12 cellular contexts compared by ENCODE assay signal in the genomic region with DNA sequence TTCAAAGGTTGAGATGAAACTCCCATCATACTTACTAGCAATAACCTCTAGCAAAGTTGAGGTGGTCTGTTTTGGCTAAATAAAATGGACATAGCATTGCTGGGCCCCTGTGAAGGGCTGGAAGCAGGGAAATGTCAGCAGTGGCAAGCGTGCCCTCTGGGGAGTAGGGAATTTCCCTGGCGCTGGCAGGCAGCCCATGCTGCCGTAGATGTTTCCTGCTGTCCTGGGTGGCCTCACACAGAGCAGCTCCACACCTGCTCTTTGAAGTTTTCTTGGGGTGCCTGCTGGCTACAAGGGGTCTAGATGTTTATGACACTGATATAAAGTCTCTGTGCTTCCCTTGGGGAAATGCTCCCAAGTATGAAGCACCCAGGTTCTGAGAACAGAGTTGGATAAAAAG. TPM values are rescaled to one million over a fixed set of nuclear protein-coding genes. Genes with fewer than 3 reads are reported as not detected.
A peak's percentile ranks its signal among the peaks of the same experiment; 100 is the strongest.
DNase-seq lines count a peak whose midpoint lies in the region; ATAC-seq and TF ChIP-seq lines count a peak whose summit lies in the region.
"Had no signal": no experiment of that assay in that cellular context is flagged by ENCODE, and none has a peak within 500 bp of the region (broad histone marks: within the 10 kb centered on the region; RNA-seq: fewer than 3 reads in every experiment).

No MANE protein-coding gene starts in this region.

- DNase-seq in activated naive CD4-positive, alpha-beta T cell (lab: John Stamatoyannopoulos, UW) = no peak
- DNase-seq in SK-N-SH (peak; percentile 52), heart left ventricle (peak in 4 of 5 donors; percentile 46 to 71 (median 63)), thyroid gland (peak; percentile 54 to 60), AML-193 (lab: John Stamatoyannopoulos, UW) (no peak), HEK293T (ENCODE audit: extremely low spot score) (no peak)
- no peak for DNase-seq in stimulated activated CD4-positive, alpha-beta T cell treated with anti-CD3 and anti-CD28 coated beads, Interleukin-4, amount 100 ng/mL, for 24 hours
- DNase-seq: DMS153, hippocampal formation had no signal

- H3K79me2 ChIP-seq in SK-N-SH (ENCODE audit: insufficient read depth) = peaks cover 11% of the 10 kb centered on the region; the same call in 1 of the 2 replicates

- H3K36me3 ChIP-seq in SK-N-SH (replicated peaks in 1 of 2; ENCODE audit: control insufficient read depth in 1 of 2, insufficient read depth in 2 of 2, low read length in 1 of 2) = no peaks in the 10 kb centered on the region
- no peaks in the 10 kb centered on the region for H3K36me3 ChIP-seq in heart left ventricle
- H3K36me3 ChIP-seq in thyroid gland = no peaks in the 10 kb centered on the region
- H3K36me3 ChIP-seq: upper lobe of left lung had no signal

- no peak for TF ChIP-seq RAD21 in SK-N-SH (IDR thresholded peaks at IDR 0.05; ENCODE audit: low read length)

- CTCF ChIA-PET in SK-N-SH (lab: Yijun Ruan, JAX) = interaction anchor here (0.7 to 6.7 kb wide), 6 partner anchors 24 to 174 kb away, joined by 3 to 46 read pairs (median 10); no protein-coding TSS in a partner anchor
- CTCF ChIA-PET in HEK293T (lab: Yijun Ruan, JAX) = interaction anchor here (3.8 kb wide), 1 partner anchor 24 kb away, joined by 18 read pairs; no protein-coding TSS in a partner anchor

- no peak for TF ChIP-seq EP300 in SK-N-SH (IDR thresholded peaks at IDR 0.05; ENCODE audit: borderline replicate concordance in 1 of 2, low read depth in 1 of 2, low read length in 1 of 2)

- TF ChIP-seq CTCF in SK-N-SH (IDR thresholded peaks at IDR 0.05) (no peak), heart left ventricle (IDR thresholded peaks at IDR 0.05) (no peak), thyroid gland (IDR thresholded peaks at IDR 0.05) (no peak)

- H3K4me3 Mint-ChIP-seq in activated naive CD4-positive, alpha-beta T cell treated with anti-CD3 and anti-CD28 coated beads, Interleukin-2, amount 50 U/mL, for 24 hours = peak overlapping the region; percentile 47

- no peaks in the 10 kb centered on the region for H4K20me1 ChIP-seq in SK-N-SH (ENCODE audit: insufficient read depth)

- peaks cover 18 to 31% of the 10 kb centered on the region in 2 experiments; a peak in 2 of 4 replicates for H3K4me1 ChIP-seq in SK-N-SH (ENCODE audit: control insufficient read depth in 1 of 2, insufficient read depth in 2 of 2, low read depth in 1 of 2, low read length in 1 of 2)
- peaks cover 8 to 75% (median 61%) of the 10 kb centered on the region in 12 donors for H3K4me1 ChIP-seq in heart left ventricle
- H3K4me1 ChIP-seq in thyroid gland = peaks cover 4 to 15% of the 10 kb centered on the region in 2 donors

- peaks cover 69% of the 10 kb centered on the region for H3K4me1 Mint-ChIP-seq in activated naive CD4-positive, alpha-beta T cell treated with anti-CD3 and anti-CD28 coated beads, Interleukin-2, amount 50 U/mL, for 24 hours

- peak overlapping the region; percentile 17 for H3K27ac Mint-ChIP-seq in activated naive CD4-positive, alpha-beta T cell treated with anti-CD3 and anti-CD28 coated beads, Interleukin-2, amount 50 U/mL, for 24 hours

- no peak for TF ChIP-seq POLR2A in heart left ventricle (IDR thresholded peaks at IDR 0.05)
- no peak for TF ChIP-seq POLR2A in thyroid gland (IDR thresholded peaks at IDR 0.05)

- H3K4me3 ChIP-seq in SK-N-SH (ENCODE audit: low read depth in 2 of 2, low read length in 1 of 2) = no peak overlapping the region
- no peak overlapping the region for H3K4me3 ChIP-seq in heart left ventricle
- no peak overlapping the region for H3K4me3 ChIP-seq in thyroid gland (replicated peaks in 1 of 3)
- H3K4me3 ChIP-seq: smooth muscle cell, upper lobe of left lung had no signal

- H3K9me3 Mint-ChIP-seq in activated naive CD4-positive, alpha-beta T cell treated with anti-CD3 and anti-CD28 coated beads, Interleukin-2, amount 50 U/mL, for 24 hours = no peaks in the 10 kb centered on the region

- H3K27me3 ChIP-seq in SK-N-SH (ENCODE audit: insufficient read depth) = no peaks in the 10 kb centered on the region
- H3K27me3 ChIP-seq in heart left ventricle = no peaks in the 10 kb centered on the region
- H3K27me3 ChIP-seq in thyroid gland = no peaks in the 10 kb centered on the region
- H3K27me3 ChIP-seq: upper lobe of left lung had no signal

- H3K4me2 ChIP-seq in SK-N-SH = no peak overlapping the region

- no peak overlapping the region for H2AFZ ChIP-seq in SK-N-SH (ENCODE audit: low read depth)

- POLR2A ChIA-PET in SK-N-SH (lab: Yijun Ruan, JAX) (no interaction called here), HEK293T (lab: Yijun Ruan, JAX) (no interaction called here)

- WGBS in SK-N-SH (ENCODE audit: low lambda C conversion rate) = 34% methylated on average over 3 of the region's 3 CpGs
- WGBS in heart left ventricle, 4 donors = 10 to 37% (median 29%) methylated on average over 3 of the region's 3 CpGs
- WGBS in thyroid gland, 2 donors = 14 to 15% methylated on average over 3 of the region's 3 CpGs

- H3F3A ChIP-seq in SK-N-SH (replicated peaks; ENCODE audit: insufficient read depth) = peaks cover 9% of the 10 kb centered on the region

- no peaks in the 10 kb centered on the region for H3K9me2 ChIP-seq in SK-N-SH

- no peak overlapping the region for H3K27ac ChIP-seq in SK-N-SH (ENCODE audit: low read depth in 2 of 2, low read length in 1 of 2)
- peak overlapping the region in 9 of 12 donors; percentile 2 to 73 (median 34) for H3K27ac ChIP-seq in heart left ventricle
- H3K27ac ChIP-seq in thyroid gland = no peak overlapping the region
- H3K27ac ChIP-seq: upper lobe of left lung had no signal

- intact Hi-C loops in heart left ventricle (cut with DNase I) (no loop called here), thyroid gland (cut with DNase I) (no loop called here)

- H3K27me3 Mint-ChIP-seq in activated naive CD4-positive, alpha-beta T cell treated with anti-CD3 and anti-CD28 coated beads, Interleukin-2, amount 50 U/mL, for 24 hours = no peaks in the 10 kb centered on the region

- H3K9me3 ChIP-seq in SK-N-SH (no peaks in the 10 kb centered on the region), heart left ventricle (no peaks in the 10 kb centered on the region), thyroid gland (no peaks in the 10 kb centered on the region)
- H3K9me3 ChIP-seq: upper lobe of left lung had no signal

- ATAC-seq in heart left ventricle = peak; percentile 67 to 89 (median 81)

- peaks cover 5% of the 10 kb centered on the region for H3K36me3 Mint-ChIP-seq in activated naive CD4-positive, alpha-beta T cell treated with anti-CD3 and anti-CD28 coated beads, Interleukin-2, amount 50 U/mL, for 24 hours

- no peak overlapping the region for H3K9ac ChIP-seq in SK-N-SH

TF ChIP-seq in SK-N-SH, 30 proteins besides CTCF, POLR2A, EP300 and RAD21:
- TF ChIP-seq MEF2A (IDR thresholded peaks at IDR 0.05; ENCODE audit: borderline replicate concordance, low read depth) = no peak
- TF ChIP-seq NFIC (IDR thresholded peaks at IDR 0.05; ENCODE audit: borderline replicate concordance) = peak; percentile 28; the same call in 1 of the 2 replicates
- TF ChIP-seq, protein P1, sequence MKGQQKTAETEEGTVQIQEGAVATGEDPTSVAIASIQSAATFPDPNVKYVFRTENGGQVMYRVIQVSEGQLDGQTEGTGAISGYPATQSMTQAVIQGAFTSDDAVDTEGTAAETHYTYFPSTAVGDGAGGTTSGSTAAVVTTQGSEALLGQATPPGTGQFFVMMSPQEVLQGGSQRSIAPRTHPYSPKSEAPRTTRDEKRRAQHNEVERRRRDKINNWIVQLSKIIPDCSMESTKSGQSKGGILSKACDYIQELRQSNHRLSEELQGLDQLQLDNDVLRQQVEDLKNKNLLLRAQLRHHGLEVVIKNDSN (IDR thresholded peaks at IDR 0.05; ENCODE audit: borderline replicate concordance, low read depth) = no peak
- TF ChIP-seq TEAD4 (IDR thresholded peaks at IDR 0.05; ENCODE audit: borderline replicate concordance, insufficient read depth) = no peak

TF ChIP-seq in HEK293T, 16 proteins besides CTCF, POLR2A, EP300 and RAD21:
- no peak for TF ChIP-seq L3MBTL2 (conservative IDR thresholded peaks at IDR 0.05)
- no peak for TF ChIP-seq ELF4 (IDR thresholded peaks at IDR 0.05)
- TF ChIP-seq LEF1 (IDR thresholded peaks at IDR 0.05; ENCODE audit: borderline replicate concordance) = no peak
- no peak for TF ChIP-seq SP1 (IDR thresholded peaks at IDR 0.05)
- no peak for TF ChIP-seq FOXK2 (IDR thresholded peaks at IDR 0.05)
- TF ChIP-seq NFRKB (IDR thresholded peaks at IDR 0.05) = no peak
- no peak for TF ChIP-seq FOXM1 (IDR thresholded peaks at IDR 0.05; ENCODE audit: borderline replicate concordance)
- TF ChIP-seq CTBP1 (IDR thresholded peaks at IDR 0.05; ENCODE audit: borderline replicate concordance) = no peak
- TF ChIP-seq BHLHE40 (IDR thresholded peaks at IDR 0.05; ENCODE audit: borderline replicate concordance) = no peak
- TF ChIP-seq, protein P2, sequence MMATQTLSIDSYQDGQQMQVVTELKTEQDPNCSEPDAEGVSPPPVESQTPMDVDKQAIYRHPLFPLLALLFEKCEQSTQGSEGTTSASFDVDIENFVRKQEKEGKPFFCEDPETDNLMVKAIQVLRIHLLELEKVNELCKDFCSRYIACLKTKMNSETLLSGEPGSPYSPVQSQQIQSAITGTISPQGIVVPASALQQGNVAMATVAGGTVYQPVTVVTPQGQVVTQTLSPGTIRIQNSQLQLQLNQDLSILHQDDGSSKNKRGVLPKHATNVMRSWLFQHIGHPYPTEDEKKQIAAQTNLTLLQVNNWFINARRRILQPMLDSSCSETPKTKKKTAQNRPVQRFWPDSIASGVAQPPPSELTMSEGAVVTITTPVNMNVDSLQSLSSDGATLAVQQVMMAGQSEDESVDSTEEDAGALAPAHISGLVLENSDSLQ (IDR thresholded peaks at IDR 0.05) = no peak
- no peak for TF ChIP-seq FOXA1 (IDR thresholded peaks at IDR 0.05)
- TF ChIP-seq ZNF384 (IDR thresholded peaks at IDR 0.05) = no peak
- TF ChIP-seq TARDBP (IDR thresholded peaks at IDR 0.05) = no peak

RNA-seq across cellular contexts. Expression of a gene that starts 30.2 kb away (rescaled TPM):
- polyA plus RNA-seq in SK-N-SH (2012; rRNA removed) = 7.6 and 7.8 TPM in 2 replicates
- 5.7 and 6.8 TPM in 2 replicates for polyA plus RNA-seq in SK-N-SH (2012; cell fraction: cytosol; rRNA removed)
- polyA plus RNA-seq in SK-N-SH (2012; cell fraction: nucleus; rRNA removed) = 27.2 and 32.0 TPM in 2 replicates
- total RNA-seq in heart left ventricle = 10 to 100 TPM in 8 of 9 donors, 1 to 10 TPM in 1; 6.9 to 16.3 (median 12.1) TPM
- 10 to 100 TPM in 1 of 2 donors, 1 to 10 TPM in 1; 8.9 to 11.5 TPM for polyA plus RNA-seq in heart left ventricle
- total RNA-seq in thyroid gland = 10 to 100 TPM in 2 of 4 donors, 1 to 10 TPM in 2; 5.0 to 20.2 (median 10.1) TPM

Comparison
In these comparisons a context has a peak if more than half of its experiments do, and no peak if none do; other contexts are left out.
1. DNase-seq: peak in SK-N-SH (single experiment), heart left ventricle (4 of 5) and thyroid gland (2 of 2); none in activated naive CD4-positive, alpha-beta T cell (0 of 4), stimulated activated CD4-positive, alpha-beta T cell treated with anti-CD3 and anti-CD28 coated beads, Interleukin-4, amount 100 ng/mL, for 24 hours (single experiment), AML-193 (0 of 2) and HEK293T (single experiment).
2. H3K27ac ChIP-seq: peak in heart left ventricle (9 of 12); none in SK-N-SH (0 of 2) and thyroid gland (0 of 3).